24 cellular contexts compared by ENCODE assay signal in the genomic region with DNA sequence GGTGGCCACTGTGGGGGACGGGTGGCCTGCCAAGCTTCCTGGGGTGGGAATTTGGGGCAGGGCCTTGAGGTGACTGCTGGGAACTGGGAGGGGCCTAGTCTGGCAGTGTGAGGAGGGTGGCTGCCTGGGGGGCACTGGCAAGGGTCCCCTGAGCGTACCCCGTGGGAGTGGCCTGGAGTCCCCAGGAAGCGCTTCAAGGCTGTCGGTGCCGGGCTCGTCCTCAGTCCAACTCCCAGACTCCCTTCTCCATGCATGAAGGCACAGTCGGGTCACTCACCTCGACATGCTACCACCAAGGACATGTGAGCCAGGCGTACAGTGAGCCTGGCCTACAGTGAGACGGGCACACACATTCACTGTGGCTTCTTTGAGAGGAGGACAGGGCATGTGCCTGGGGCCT.
"Had no signal": no experiment of that assay in that cellular context is flagged by ENCODE, and none has a peak within 500 bp of the region (broad histone marks: within the 10 kb centered on the region; RNA-seq: fewer than 3 reads in every experiment).

No MANE protein-coding gene starts in this region.

- H3K4me1 ChIP-seq: gastrocnemius medialis, left lung, neural progenitor cell, psoas muscle, tibial artery had no signal

- H3K4me3 ChIP-seq: gastrocnemius medialis, left lung, neural progenitor cell, ovary, psoas muscle, testis, tibial artery had no signal

- H3K36me3 ChIP-seq: gastrocnemius medialis, left lung, neural progenitor cell, ovary, tibial artery had no signal

- H3K9me3 ChIP-seq: gastrocnemius medialis, ovary, testis, tibial artery had no signal

- ATAC-seq: gastrocnemius medialis; left lung; naive thymus-derived CD4-positive, alpha-beta T cell; psoas muscle; right cardiac atrium; stimulated activated effector memory CD8-positive, alpha-beta T cell treated with anti-CD3 and anti-CD28 coated beads, Interleukin-12 subunit alpha, Interleukin-12 subunit beta, amount 100 ng/mL, for 72 hours; stimulated activated naive CD8-positive, alpha-beta T cell treated with anti-CD3 and anti-CD28 coated beads, Interleukin-15, Interleukin-2, amounts not matched to agents 100 U/mL and 50 U/mL, for 24 hours had no signal

- DNase-seq: cerebellar nuclear complex; cortex of kidney; effector CD4-positive, alpha-beta T cell; foreskin fibroblast; gastrocnemius medialis; head of caudate nucleus; kidney; left lung; mesenchymal stem cell; midbrain; naive thymus-derived CD4-positive, alpha-beta T cell; nucleus accumbens; ovary; psoas muscle; right cardiac atrium; small intestine; stimulated activated CD4-positive, alpha-beta T cell treated with anti-CD3 and anti-CD28 coated beads, Interleukin-1b, Interleukin-23, amount 100 ng/mL, for 48 hours; stimulated activated CD4-positive, alpha-beta T cell treated with anti-CD3 and anti-CD28 coated beads, Interleukin-4, amount 100 ng/mL, for 1 hour; stimulated activated naive CD8-positive, alpha-beta T cell treated with anti-CD3 and anti-CD28 coated beads, Interleukin-15, Interleukin-2, amounts not matched to agents 100 U/mL and 50 U/mL, for 24 hours; substantia nigra; testis; tibial artery had no signal

- H3K27me3 ChIP-seq: gastrocnemius medialis, left lung, neural progenitor cell, ovary, testis, tibial artery had no signal

- H3K27ac ChIP-seq: gastrocnemius medialis, left lung, neural progenitor cell, ovary, psoas muscle, testis, tibial artery had no signal
